In the genomic region with DNA sequence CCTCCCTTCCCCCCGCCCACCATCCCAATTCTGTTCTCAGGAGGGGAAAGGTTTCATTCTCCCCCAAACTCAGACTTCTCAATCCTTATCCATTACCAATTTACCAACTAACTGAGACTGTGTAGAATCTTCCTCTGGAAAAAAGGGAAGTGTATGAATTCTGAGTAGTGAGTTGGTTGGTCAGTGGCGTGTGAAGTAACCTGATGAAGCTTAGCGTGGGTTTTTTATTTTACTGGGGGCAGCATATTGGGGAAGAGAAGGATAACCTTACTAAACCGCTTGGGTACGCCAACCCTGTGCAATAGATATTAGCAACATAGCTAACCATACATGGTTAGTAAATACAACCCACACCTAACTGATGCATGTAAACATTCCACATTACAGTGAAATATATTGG, we compare ENCODE assay signal across 14 cellular contexts. TPM values are rescaled to one million over a fixed set of nuclear protein-coding genes. Genes with fewer than 3 reads are reported as not detected.
DNase-seq lines count a peak whose midpoint lies in the region; ATAC-seq and TF ChIP-seq lines count a peak whose summit lies in the region.
"Had no signal": no experiment of that assay in that cellular context is flagged by ENCODE, and none has a peak within 500 bp of the region (broad histone marks: within the 10 kb centered on the region; RNA-seq: fewer than 3 reads in every experiment).

No MANE protein-coding gene starts in this region.

- H3K9ac ChIP-seq in HCT116 (ENCODE audit: low read length) (no peak overlapping the region), iPS-18a (ENCODE audit: low read length) (no peak overlapping the region)

- BruUV-seq in HCT116 (replicated peaks; lab: Mats Ljungman, UMichigan): no TSS peak

- H3K27ac Mint-ChIP-seq in CD4-positive, CD25-positive, alpha-beta regulatory T cell: no peak overlapping the region
- H3K27ac Mint-ChIP-seq in T-cell: no peak overlapping the region

- no peak for DNase-seq in CD4-positive, CD25-positive, alpha-beta regulatory T cell
- DNase-seq in HCT116 (ENCODE audit: low read depth, low spot score) (no peak), T-cell (no peak), SJCRH30 (no peak), NCI-H510A (lab: John Stamatoyannopoulos, UW) (no peak), NCI-H1930 (lab: John Stamatoyannopoulos, UW) (no peak)
- DNase-seq: COR-L47; left ventricle myocardium superior; naive thymus-derived CD8-positive, alpha-beta T cell; NCI-H2081; stomach; SW 1271 had no signal

- no peaks in the 10 kb centered on the region for H3K27me3 Mint-ChIP-seq in CD4-positive, CD25-positive, alpha-beta regulatory T cell
- H3K27me3 Mint-ChIP-seq in T-cell: no peaks in the 10 kb centered on the region
- H3K27me3 Mint-ChIP-seq: naive thymus-derived CD8-positive, alpha-beta T cell had no signal

- TF ChIP-seq POLR2A in HCT116 (IDR thresholded peaks at IDR 0.05; ENCODE audit: borderline replicate concordance, extremely low read depth, insufficient read depth, insufficient read length): no peak

- no peaks in the 10 kb centered on the region for H3K27me3 ChIP-seq in CD4-positive, CD25-positive, alpha-beta regulatory T cell (ENCODE audit: control insufficient read depth, insufficient read depth, low read length)
- no peaks in the 10 kb centered on the region for H3K27me3 ChIP-seq in HCT116 (ENCODE audit: insufficient read depth, low read length)
- H3K27me3 ChIP-seq in iPS-18a (ENCODE audit: control insufficient read depth, insufficient read depth, low read length): no peaks in the 10 kb centered on the region
- H3K27me3 ChIP-seq in SJCRH30: no peaks in the 10 kb centered on the region
- H3K27me3 ChIP-seq: stomach had no signal

- H3K9me3 Mint-ChIP-seq in CD4-positive, CD25-positive, alpha-beta regulatory T cell: no peaks in the 10 kb centered on the region
- H3K9me3 Mint-ChIP-seq in T-cell: no peaks in the 10 kb centered on the region
- H3K9me3 Mint-ChIP-seq: naive thymus-derived CD8-positive, alpha-beta T cell had no signal

- intact Hi-C loops in HCT116 (cut with micrococcal nuclease): loop anchor here (10.0 kb wide), 1 partner anchor 1483 kb away; a partner anchor contains a TSS

- H3K4me3 ChIP-seq in CD4-positive, CD25-positive, alpha-beta regulatory T cell (ENCODE audit: low read depth, low read length): peak overlapping the region; percentile 87
- H3K4me3 ChIP-seq in HCT116 (replicated peaks in 1 of 2; ENCODE audit: low read depth in 1 of 2, low read length in 2 of 2) (no peak overlapping the region), iPS-18a (ENCODE audit: low read length) (peak overlapping the region; percentile 65), SJCRH30 (no peak overlapping the region)

- no peak for TF ChIP-seq CTCF in HCT116 (IDR thresholded peaks at IDR 0.05 in 2 of 3, conservative IDR thresholded peaks at IDR 0.05 in 1 of 3; ENCODE audit: borderline replicate concordance in 1 of 3, insufficient read depth in 1 of 3, low read depth in 2 of 3, low read length in 2 of 3)

- no peak for TF ChIP-seq RAD21 in HCT116 (IDR thresholded peaks at IDR 0.05; ENCODE audit: low read depth)

- H3K36me3 ChIP-seq in CD4-positive, CD25-positive, alpha-beta regulatory T cell (ENCODE audit: control insufficient read depth, insufficient read depth, low read length): peaks cover 27% of the 10 kb centered on the region
- H3K36me3 ChIP-seq in HCT116 (ENCODE audit: control insufficient read depth in 1 of 2, insufficient read depth in 2 of 2, low read length in 2 of 2): peaks cover 19 to 24% of the 10 kb centered on the region in 2 experiments; a peak in 3 of 4 replicates
- H3K36me3 ChIP-seq in iPS-18a (ENCODE audit: control insufficient read depth, low read depth, low read length): peaks cover 34% of the 10 kb centered on the region
- H3K36me3 ChIP-seq in SJCRH30: peaks cover 39% of the 10 kb centered on the region

- peaks cover 22 to 37% (median 29%) of the 10 kb centered on the region in 4 donors for H3K4me1 Mint-ChIP-seq in CD4-positive, CD25-positive, alpha-beta regulatory T cell
- H3K4me1 Mint-ChIP-seq in T-cell: peaks cover 19 to 39% (median 35%) of the 10 kb centered on the region in 3 donors

- CTCF ChIA-PET in HCT116 (lab: Charles Lee) (interaction anchor here (0.9 to 1.9 kb wide), 2 partner anchors 13 to 454 kb away, joined by 3 to 5 read pairs; a partner anchor contains a TSS), T-cell (lab: Charles Lee) (interaction anchor here in 1 of 2 donors (2.4 to 2.9 kb wide), 2 partner anchors 9 to 13 kb away, joined by 7 to 19 read pairs; a partner anchor contains a TSS)

- POLR2A ChIA-PET in HCT116 (lab: Charles Lee) (no interaction called here), T-cell (lab: Charles Lee) (interaction anchor here (0.6 to 3.3 kb wide), 3 partner anchors 9 to 26 kb away, joined by 3 to 78 read pairs (median 3); a partner anchor contains a TSS)

- no peak overlapping the region for H2AFZ ChIP-seq in HCT116 (ENCODE audit: low read depth, low read length, poor library complexity, severe bottlenecking)

- H3K79me2 ChIP-seq in HCT116 (ENCODE audit: insufficient read depth, low read length): peaks cover 69% of the 10 kb centered on the region

- peak overlapping the region; percentile 65; the same call in 1 of the 2 replicates for H3K4me2 ChIP-seq in HCT116 (ENCODE audit: low read length)

- no peaks in the 10 kb centered on the region for H3K9me3 ChIP-seq in CD4-positive, CD25-positive, alpha-beta regulatory T cell (ENCODE audit: control insufficient read depth in 2 of 2, low read length in 2 of 2)
- no peaks in the 10 kb centered on the region for H3K9me3 ChIP-seq in HCT116 (ENCODE audit: control insufficient read depth in 1 of 2, insufficient read depth in 1 of 2, low read depth in 1 of 2, low read length in 2 of 2)
- no peaks in the 10 kb centered on the region for H3K9me3 ChIP-seq in iPS-18a (ENCODE audit: control insufficient read depth, low read depth, low read length)
- no peaks in the 10 kb centered on the region for H3K9me3 ChIP-seq in SJCRH30 (replicated peaks)
- H3K9me3 ChIP-seq: stomach had no signal

- peaks cover 18% of the 10 kb centered on the region for H4K20me1 ChIP-seq in HCT116 (ENCODE audit: insufficient read depth)

- ATAC-seq in CD4-positive, CD25-positive, alpha-beta regulatory T cell (ENCODE audit: low read depth in 2 of 2): no peak
- ATAC-seq in HCT116: no peak
- ATAC-seq in T-cell (replicated peaks in 1 of 4): no peak
- ATAC-seq: activated CD4-positive, CD25-positive, alpha-beta regulatory T cell treated with anti-CD3 and anti-CD28 coated beads, Interleukin-2, amount 50 U/mL, for 24 hours had no signal

- peak overlapping the region; percentile 73 for H3K27ac ChIP-seq in CD4-positive, CD25-positive, alpha-beta regulatory T cell (ENCODE audit: insufficient read depth, low read length, poor library complexity, severe bottlenecking)
- no peak overlapping the region; the same call in 1 of the 2 replicates for H3K27ac ChIP-seq in HCT116 (ENCODE audit: low read depth, low read length)
- no peak overlapping the region for H3K27ac ChIP-seq in iPS-18a (ENCODE audit: low read length)
- H3K27ac ChIP-seq in SJCRH30: no peak overlapping the region

- peak overlapping the region; percentile 87 to 94 (median 91) for H3K4me3 Mint-ChIP-seq in CD4-positive, CD25-positive, alpha-beta regulatory T cell
- H3K4me3 Mint-ChIP-seq in T-cell: peak overlapping the region in 2 of 3 donors; percentile 50 to 83

- peaks cover 26% of the 10 kb centered on the region for H3K4me1 ChIP-seq in CD4-positive, CD25-positive, alpha-beta regulatory T cell (ENCODE audit: control insufficient read depth, insufficient read depth, low read length, poor library complexity, severe bottlenecking)
- peaks cover 30 to 40% of the 10 kb centered on the region in 2 experiments for H3K4me1 ChIP-seq in HCT116 (ENCODE audit: control insufficient read depth in 1 of 2, insufficient read depth in 2 of 2, low read length in 2 of 2)
- H3K4me1 ChIP-seq in iPS-18a (ENCODE audit: control insufficient read depth, low read depth, low read length): peaks cover 13% of the 10 kb centered on the region
- peaks cover 11% of the 10 kb centered on the region for H3K4me1 ChIP-seq in SJCRH30

- H3K9me2 ChIP-seq in HCT116 (ENCODE audit: insufficient read depth): no peaks in the 10 kb centered on the region

- RAD21 ChIA-PET in HCT116 (lab: Charles Lee; ENCODE audit: low non-redundant PET in 1 of 2, low total read pairs in 2 of 2, uncharacterized antibody in 2 of 2, unreplicated experiment in 2 of 2): no interaction called here

- H3K36me3 Mint-ChIP-seq in CD4-positive, CD25-positive, alpha-beta regulatory T cell: peaks cover 14% of the 10 kb centered on the region
- peaks cover 16% of the 10 kb centered on the region for H3K36me3 Mint-ChIP-seq in T-cell

TF ChIP-seq in HCT116, 20 proteins besides CTCF, POLR2A, EP300 and RAD21 (continues in another document):
- TF ChIP-seq ZFX (IDR thresholded peaks at IDR 0.05): no peak

RNA-seq across cellular contexts. Expression of a gene that starts 1.1 kb away (rescaled TPM):
- 42.9 TPM for total RNA-seq in CD4-positive, CD25-positive, alpha-beta regulatory T cell
- polyA plus RNA-seq in CD4-positive, CD25-positive, alpha-beta regulatory T cell: 10 to 100 TPM; 15.0 to 26.3 (median 17.6) TPM
- total RNA-seq in HCT116 (2021; ENCODE audit: unreplicated experiment) (34.7 TPM), T-cell (10 to 100 TPM; 46.2 to 56.0 (median 51.9) TPM)
- polyA plus RNA-seq in HCT116 (2012): 21.4 and 24.7 TPM in 2 replicates
- total RNA-seq in SJCRH30 (2014; rRNA removed; shearing (Covaris generic)): 64.9 and 68.8 TPM in 2 replicates

RNA-seq across cellular contexts. Expression of a gene that starts 12.8 kb away (rescaled TPM):
- 20.5 TPM for total RNA-seq in CD4-positive, CD25-positive, alpha-beta regulatory T cell
- 10 to 100 TPM; 44.2 to 51.0 (median 48.0) TPM for polyA plus RNA-seq in CD4-positive, CD25-positive, alpha-beta regulatory T cell
- total RNA-seq in HCT116 (2021; ENCODE audit: unreplicated experiment) (76.4 TPM), T-cell (10 to 100 TPM; 24.4 to 26.2 (median 24.4) TPM)
- 14.4 and 22.8 TPM in 2 replicates for polyA plus RNA-seq in HCT116 (2012)
- total RNA-seq in SJCRH30 (2014; rRNA removed; shearing (Covaris generic)): 145 and 161 TPM in 2 replicates

RNA-seq across cellular contexts. Expression of a gene that starts 13.0 kb away (rescaled TPM):
- total RNA-seq in CD4-positive, CD25-positive, alpha-beta regulatory T cell: 18.1 TPM
- 10 to 100 TPM; 18.2 to 29.6 (median 20.0) TPM for polyA plus RNA-seq in CD4-positive, CD25-positive, alpha-beta regulatory T cell
- 24.8 TPM for total RNA-seq in HCT116 (2021; ENCODE audit: unreplicated experiment)
- polyA plus RNA-seq in HCT116 (2012): 21.6 and 26.3 TPM in 2 replicates
- total RNA-seq in T-cell: 10 to 100 TPM; 18.9 to 30.6 (median 20.7) TPM
- total RNA-seq in SJCRH30 (2014; rRNA removed; shearing (Covaris generic)): 64.9 and 65.8 TPM in 2 replicates

Comparison
In these comparisons a context has a peak if more than half of its experiments do, and no peak if none do; other contexts are left out.
1. H3K4me3 ChIP-seq: peak in CD4-positive, CD25-positive, alpha-beta regulatory T cell (single experiment) and iPS-18a (single experiment); none in HCT116 (0 of 2) and SJCRH30 (single experiment).